ENCODE assay signal across 14 cellular contexts in the genomic region with DNA sequence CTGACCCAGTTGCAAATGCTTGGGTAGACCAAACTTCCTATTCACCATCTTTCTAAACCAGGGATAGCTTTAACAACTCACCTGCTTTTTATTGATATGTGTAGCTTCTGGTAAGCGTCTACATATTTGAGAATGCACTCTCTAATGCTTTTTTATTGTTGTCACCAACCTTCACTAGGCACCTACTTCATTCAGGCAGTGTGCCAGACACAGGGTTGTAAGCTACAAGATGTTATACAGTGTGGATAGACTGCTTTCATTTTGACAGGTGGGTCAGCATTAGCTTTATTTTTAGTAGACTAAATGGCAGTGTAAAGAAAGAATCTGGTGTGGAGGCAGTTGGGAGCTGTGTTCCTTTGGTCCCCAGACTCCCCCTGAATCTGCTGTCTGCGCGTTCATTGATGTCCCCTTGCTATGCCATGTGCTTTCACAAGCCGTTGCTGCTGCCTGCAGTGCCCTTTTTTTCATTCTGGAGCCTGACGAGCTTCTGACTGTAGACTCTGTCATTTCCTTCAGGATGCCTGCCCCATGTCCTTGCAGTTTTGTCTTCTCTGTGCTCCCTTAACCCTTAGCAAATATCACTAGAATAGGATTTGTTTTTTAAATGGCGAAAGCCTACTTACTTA. TPM values are rescaled to one million over a fixed set of nuclear protein-coding genes. Genes with fewer than 3 reads are reported as not detected.
A peak's percentile ranks its signal among the peaks of the same experiment; 100 is the strongest.
DNase-seq lines count a peak whose midpoint lies in the region; ATAC-seq and TF ChIP-seq lines count a peak whose summit lies in the region.
"Had no signal": no experiment of that assay in that cellular context is flagged by ENCODE, and none has a peak within 500 bp of the region (broad histone marks: within the 10 kb centered on the region; RNA-seq: fewer than 3 reads in every experiment).

No MANE protein-coding gene starts in this region.

- H3K4me3 ChIP-seq in HEK293 (ENCODE audit: low read depth, low read length) (no peak overlapping the region), SK-N-SH (ENCODE audit: low read depth in 2 of 2, low read length in 1 of 2) (no peak overlapping the region), cardiac muscle cell (no peak overlapping the region), MM.1S (ENCODE audit: low read length) (no peak overlapping the region)

- H3K9me3 Mint-ChIP-seq in stimulated activated effector memory CD8-positive, alpha-beta T cell treated with anti-CD3 and anti-CD28 coated beads, Interleukin-12 subunit alpha, Interleukin-12 subunit beta, amount 100 ng/mL, for 72 hours: no peaks in the 10 kb centered on the region
- H3K9me3 Mint-ChIP-seq: activated naive CD8-positive, alpha-beta T cell treated with anti-CD3 and anti-CD28 coated beads, Interleukin-2, amount 10 ng/mL, durations not matched to agents 7 days and 5 days had no signal

- H3K27ac ChIP-seq in HEK293 (ENCODE audit: extremely low read depth, low read depth, low read length) (no peak overlapping the region), SK-N-SH (ENCODE audit: low read depth in 2 of 2, low read length in 1 of 2) (no peak overlapping the region), cardiac muscle cell (peak overlapping the region; percentile 40), MM.1S (ENCODE audit: low read length) (no peak overlapping the region)

- no peak overlapping the region for H3K4me3 Mint-ChIP-seq in stimulated activated effector memory CD8-positive, alpha-beta T cell treated with anti-CD3 and anti-CD28 coated beads, Interleukin-12 subunit alpha, Interleukin-12 subunit beta, amount 100 ng/mL, for 72 hours
- H3K4me3 Mint-ChIP-seq: activated naive CD8-positive, alpha-beta T cell treated with anti-CD3 and anti-CD28 coated beads, Interleukin-2, amount 10 ng/mL, durations not matched to agents 7 days and 5 days had no signal

- H3K9me2 ChIP-seq in SK-N-SH: no peaks in the 10 kb centered on the region
- H3K9me2 ChIP-seq in MM.1S (replicated peaks; ENCODE audit: insufficient read depth, low read length): no peaks in the 10 kb centered on the region

- H3K4me2 ChIP-seq in SK-N-SH: peak overlapping the region; percentile 20
- H3K4me2 ChIP-seq in MM.1S (ENCODE audit: low read depth, low read length): no peak overlapping the region

- TF ChIP-seq CTCF in HEK293 (tag by site-specific recombination; IDR thresholded peaks at IDR 0.05) (no peak), SK-N-SH (IDR thresholded peaks at IDR 0.05) (no peak), cardiac muscle cell (IDR thresholded peaks at IDR 0.05; ENCODE audit: low read depth, low read length) (no peak), MM.1S (IDR thresholded peaks at IDR 0.05; ENCODE audit: low read length) (no peak)

- H3K27ac Mint-ChIP-seq in stimulated activated effector memory CD8-positive, alpha-beta T cell treated with anti-CD3 and anti-CD28 coated beads, Interleukin-12 subunit alpha, Interleukin-12 subunit beta, amount 100 ng/mL, for 72 hours: no peak overlapping the region
- H3K27ac Mint-ChIP-seq: activated naive CD8-positive, alpha-beta T cell treated with anti-CD3 and anti-CD28 coated beads, Interleukin-2, amount 10 ng/mL, durations not matched to agents 7 days and 5 days; progenitor cell of endocrine pancreas had no signal

- H3K9ac ChIP-seq in SK-N-SH (no peak overlapping the region; the same call in 1 of the 2 replicates), MM.1S (ENCODE audit: low read length) (no peak overlapping the region)

- TF ChIP-seq EP300 in SK-N-SH (IDR thresholded peaks at IDR 0.05; ENCODE audit: borderline replicate concordance in 1 of 2, low read depth in 1 of 2, low read length in 1 of 2): no peak

- DNase-seq in ACHN: peak; percentile 37
- no peak for DNase-seq in SK-N-SH
- peak in 1 of 2 donors; percentile 31 for DNase-seq in cardiac muscle cell (ENCODE audit: low read depth in 1 of 2, low spot score in 1 of 2)
- DNase-seq in GOT3 (lab: John Stamatoyannopoulos, UW): no peak
- no peak for DNase-seq in stimulated activated effector memory CD8-positive, alpha-beta T cell treated with anti-CD3 and anti-CD28 coated beads, Interleukin-12 subunit alpha, Interleukin-12 subunit beta, amount 100 ng/mL, for 72 hours (ENCODE audit: low spot score in 2 of 2)
- DNase-seq in MM.1S: no peak
- DNase-seq: activated naive CD8-positive, alpha-beta T cell treated with anti-CD3 and anti-CD28 coated beads, Interleukin-2, amount 10 ng/mL, durations not matched to agents 7 days and 5 days; DMS53; KBM-7; left cardiac atrium; NCI-H1930 had no signal

- H4K20me1 ChIP-seq in SK-N-SH (ENCODE audit: insufficient read depth) (no peaks in the 10 kb centered on the region), MM.1S (ENCODE audit: insufficient read depth, low read length) (no peaks in the 10 kb centered on the region)

- peaks cover 18% of the 10 kb centered on the region for H3K36me3 Mint-ChIP-seq in stimulated activated effector memory CD8-positive, alpha-beta T cell treated with anti-CD3 and anti-CD28 coated beads, Interleukin-12 subunit alpha, Interleukin-12 subunit beta, amount 100 ng/mL, for 72 hours

- H3K9me3 ChIP-seq in HEK293 (ENCODE audit: control insufficient read depth, insufficient read depth, low read depth, low read length): no peaks in the 10 kb centered on the region
- H3K9me3 ChIP-seq in SK-N-SH: no peaks in the 10 kb centered on the region
- no peaks in the 10 kb centered on the region for H3K9me3 ChIP-seq in cardiac muscle cell (ENCODE audit: low read depth)
- H3K9me3 ChIP-seq in MM.1S (replicated peaks; ENCODE audit: insufficient read depth, low read length): no peaks in the 10 kb centered on the region

- WGBS in SK-N-SH (ENCODE audit: low lambda C conversion rate): 83% methylated on average over 6 of the region's 6 CpGs

- H3K36me3 ChIP-seq in HEK293 (ENCODE audit: control insufficient read depth in 2 of 2, insufficient read depth in 1 of 2, low read length in 2 of 2): no peaks in the 10 kb centered on the region
- H3K36me3 ChIP-seq in SK-N-SH (replicated peaks in 1 of 2; ENCODE audit: control insufficient read depth in 1 of 2, insufficient read depth in 2 of 2, low read length in 1 of 2): peaks cover 0 to under 1% of the 10 kb centered on the region in 2 experiments
- no peaks in the 10 kb centered on the region for H3K36me3 ChIP-seq in cardiac muscle cell
- H3K36me3 ChIP-seq in MM.1S (replicated peaks; ENCODE audit: insufficient read depth, low read length): no peaks in the 10 kb centered on the region

- H3K4me1 Mint-ChIP-seq in stimulated activated effector memory CD8-positive, alpha-beta T cell treated with anti-CD3 and anti-CD28 coated beads, Interleukin-12 subunit alpha, Interleukin-12 subunit beta, amount 100 ng/mL, for 72 hours: peaks cover 14% of the 10 kb centered on the region

- H3F3A ChIP-seq in SK-N-SH (replicated peaks; ENCODE audit: insufficient read depth) (peaks cover 11% of the 10 kb centered on the region), MM.1S (ENCODE audit: insufficient read depth, low read length) (no peaks in the 10 kb centered on the region)

- H3K27me3 ChIP-seq in SK-N-SH (ENCODE audit: insufficient read depth): no peaks in the 10 kb centered on the region
- no peaks in the 10 kb centered on the region for H3K27me3 ChIP-seq in cardiac muscle cell
- no peaks in the 10 kb centered on the region for H3K27me3 ChIP-seq in MM.1S (replicated peaks; ENCODE audit: insufficient read depth, low read length)

- in situ Hi-C loops in ACHN (cut with HindIII; ENCODE audit: low pct_ligation_motif_present, low pct_unique_long_range_greater_than_20kb, low sequenced_read_pairs): no loop called here

- ATAC-seq in stimulated activated effector memory CD8-positive, alpha-beta T cell treated with anti-CD3 and anti-CD28 coated beads, Interleukin-12 subunit alpha, Interleukin-12 subunit beta, amount 100 ng/mL, for 72 hours: no peak
- ATAC-seq in HG03280 (IDR thresholded peaks at IDR 0.05; ENCODE audit: unreplicated experiment): no peak

- TF ChIP-seq RAD21 in SK-N-SH (IDR thresholded peaks at IDR 0.05; ENCODE audit: low read length): no peak

- H3K4me1 ChIP-seq in HEK293 (ENCODE audit: control insufficient read depth, insufficient read depth, low read length) (0 out of 2 replicates have a peak, but pooled peaks cover 2% of the 10 kb centered on the region), SK-N-SH (ENCODE audit: control insufficient read depth in 1 of 2, insufficient read depth in 2 of 2, low read depth in 1 of 2, low read length in 1 of 2) (peaks cover 2 to 9% of the 10 kb centered on the region in 2 experiments; a peak in 2 of 4 replicates), cardiac muscle cell (ENCODE audit: low read depth) (peaks cover 27% of the 10 kb centered on the region), MM.1S (ENCODE audit: low read length) (no peaks in the 10 kb centered on the region)

- peaks cover 13% of the 10 kb centered on the region; the same call in 1 of the 2 replicates for H3K79me2 ChIP-seq in SK-N-SH (ENCODE audit: insufficient read depth)
- H3K79me2 ChIP-seq in MM.1S (ENCODE audit: low read length): 0 out of 2 replicates have a peak, but pooled peaks cover 3% of the 10 kb centered on the region

- POLR2A ChIA-PET in HEK293 (lab: Yijun Ruan, JAX) (no interaction called here), SK-N-SH (lab: Yijun Ruan, JAX) (interaction anchor here (0.5 kb wide), 1 partner anchor 21 kb away, joined by 3 read pairs; no protein-coding TSS in a partner anchor)

- H2AFZ ChIP-seq in SK-N-SH (ENCODE audit: low read depth): no peak overlapping the region
- H2AFZ ChIP-seq in MM.1S (ENCODE audit: low read length): no peak overlapping the region

- CTCF ChIA-PET in HEK293 (lab: Yijun Ruan, JAX) (interaction anchor here (0.6 to 3.2 kb wide), 31 partner anchors 8 to 480 kb away, joined by 3 to 29 read pairs (median 4); no protein-coding TSS in a partner anchor), SK-N-SH (lab: Yijun Ruan, JAX) (interaction anchor here (0.6 to 6.3 kb wide), 52 partner anchors 8 to 843 kb away, joined by 3 to 74 read pairs (median 4); a partner anchor contains a TSS)

TF ChIP-seq in HEK293, 187 proteins besides CTCF, POLR2A, EP300 and RAD21 (continues in another document):
- no peak for TF ChIP-seq ZNF391 (tag by site-specific recombination; IDR thresholded peaks at IDR 0.05; ENCODE audit: borderline replicate concordance, low read depth)

TF ChIP-seq in SK-N-SH, 30 proteins besides CTCF, POLR2A, EP300 and RAD21:
- TF ChIP-seq MXI1 (IDR thresholded peaks at IDR 0.05; ENCODE audit: low read depth, low read length) (0 out of 2 replicates have a peak, but pooled peaks have one; percentile 32), RXRA (IDR thresholded peaks at IDR 0.05; ENCODE audit: borderline replicate concordance, low read depth) (no peak)

RNA-seq across cellular contexts. Expression of a gene that starts 32.1 kb away (rescaled TPM):
- polyA plus RNA-seq in SK-N-SH (2012; rRNA removed) (10.9 and 16.9 TPM in 2 replicates), cardiac muscle cell (12.3 and 15.3 TPM in 2 replicates)
- 6.8 and 10.2 TPM in 2 replicates for polyA plus RNA-seq in SK-N-SH (2012; cell fraction: cytosol; rRNA removed)
- polyA plus RNA-seq in SK-N-SH (2012; cell fraction: nucleus; rRNA removed): 34.0 and 53.6 TPM in 2 replicates
- total RNA-seq in cardiac muscle cell: 9.3 and 9.5 TPM in 2 replicates
